24 cellular contexts compared by ENCODE assay signal in genomic region chr22:43081968-43082367, GRCh38. TPM values are rescaled to one million over a fixed set of nuclear protein-coding genes. Genes with fewer than 3 reads are reported as not detected.
"Had no signal": no experiment of that assay in that cellular context is flagged by ENCODE, and none has a peak within 500 bp of the region (broad histone marks: within the 10 kb centered on the region; RNA-seq: fewer than 3 reads in every experiment).

No MANE protein-coding gene starts in this region.

- H3K27me3 ChIP-seq: cardiac muscle cell, hepatocyte, upper lobe of left lung had no signal

- H3K4me1 ChIP-seq: prostate gland, upper lobe of left lung had no signal

- H3K4me3 Mint-ChIP-seq: activated B cell treated with CpG ODN at 0.5 μM for 24 hours; activated CD4-positive, alpha-beta T cell treated with anti-CD3 and anti-CD28 coated beads for 36 hours; activated naive CD4-positive, alpha-beta T cell treated with anti-CD3 and anti-CD28 coated beads for 36 hours; activated naive CD8-positive, alpha-beta T cell treated with anti-CD3 and anti-CD28 coated beads, Interleukin-2, amount 10 ng/mL, durations not matched to agents 7 days and 5 days; immature natural killer cell; naive thymus-derived CD4-positive, alpha-beta T cell; neural crest cell; T-helper 17 cell had no signal

- H2AFZ ChIP-seq: hepatocyte had no signal

- ATAC-seq: activated CD4-positive, alpha-beta T cell treated with anti-CD3 and anti-CD28 coated beads for 36 hours; naive thymus-derived CD4-positive, alpha-beta T cell; stimulated activated naive CD8-positive, alpha-beta T cell treated with anti-CD3 and anti-CD28 coated beads, Interleukin-15, Interleukin-2, amounts not matched to agents 100 U/mL and 50 U/mL, for 24 hours; T-helper 17 cell had no signal

- H3K4me1 Mint-ChIP-seq: neural crest cell had no signal

- H3K9me3 Mint-ChIP-seq: activated B cell treated with CpG ODN at 0.5 μM for 24 hours; activated naive CD4-positive, alpha-beta T cell treated with anti-CD3 and anti-CD28 coated beads for 36 hours; activated naive CD8-positive, alpha-beta T cell treated with anti-CD3 and anti-CD28 coated beads, Interleukin-2, amount 10 ng/mL, durations not matched to agents 7 days and 5 days; naive thymus-derived CD4-positive, alpha-beta T cell; neural crest cell had no signal

- H3K79me2 ChIP-seq: hepatocyte had no signal

- DNase-seq: activated B cell treated with CpG ODN at 0.5 μM for 24 hours; activated CD4-positive, alpha-beta T cell treated with anti-CD3 and anti-CD28 coated beads for 36 hours; activated CD4-positive, alpha-beta T cell treated with anti-CD3 and anti-CD28 coated beads, Interleukin-2, amount 50 U/mL, for 4 hours; activated CD8-positive, alpha-beta memory T cell treated with anti-CD3 and anti-CD28 coated beads for 24 hours; activated effector memory CD4-positive, alpha-beta T cell treated with Interleukin-2 at 50 U/mL for 16 hours; activated naive CD4-positive, alpha-beta T cell treated with anti-CD3 and anti-CD28 coated beads for 36 hours; activated naive CD8-positive, alpha-beta T cell treated with anti-CD3 and anti-CD28 coated beads, Interleukin-2, amount 10 ng/mL, durations not matched to agents 7 days and 5 days; activated T-cell treated with anti-CD3 and anti-CD28 coated beads, Interleukin-2, amount 50 U/mL, for 48 hours; amygdala; immature natural killer cell; kidney glomerular epithelial cell; left ventricle myocardium inferior; naive thymus-derived CD4-positive, alpha-beta T cell; stimulated activated CD4-positive, alpha-beta T cell treated with anti-CD3 and anti-CD28 coated beads, Interleukin-4, amount 100 ng/mL, for 24 hours; stimulated activated naive CD8-positive, alpha-beta T cell treated with anti-CD3 and anti-CD28 coated beads, Interleukin-15, Interleukin-2, amounts not matched to agents 100 U/mL and 50 U/mL, for 24 hours; SW 1271; T-helper 17 cell; upper lobe of left lung had no signal

- H3K27me3 Mint-ChIP-seq: activated B cell treated with CpG ODN at 0.5 μM for 24 hours; activated CD4-positive, alpha-beta T cell treated with anti-CD3 and anti-CD28 coated beads for 36 hours; activated naive CD8-positive, alpha-beta T cell treated with anti-CD3 and anti-CD28 coated beads, Interleukin-2, amount 10 ng/mL, durations not matched to agents 7 days and 5 days; naive thymus-derived CD4-positive, alpha-beta T cell; T-helper 17 cell had no signal

- H3K27ac Mint-ChIP-seq: activated B cell treated with CpG ODN at 0.5 μM for 24 hours; activated CD4-positive, alpha-beta T cell treated with anti-CD3 and anti-CD28 coated beads for 36 hours; activated naive CD4-positive, alpha-beta T cell treated with anti-CD3 and anti-CD28 coated beads for 36 hours; activated naive CD8-positive, alpha-beta T cell treated with anti-CD3 and anti-CD28 coated beads, Interleukin-2, amount 10 ng/mL, durations not matched to agents 7 days and 5 days; immature natural killer cell; naive thymus-derived CD4-positive, alpha-beta T cell; T-helper 17 cell had no signal

- H3K36me3 ChIP-seq: cardiac muscle cell, left ventricle myocardium inferior, prostate gland, upper lobe of left lung had no signal

- H3K4me2 ChIP-seq: hepatocyte had no signal

- H3K4me3 ChIP-seq: cardiac muscle cell, hepatocyte, left ventricle myocardium inferior, prostate gland, upper lobe of left lung had no signal

- H3K9me3 ChIP-seq: left ventricle myocardium inferior, prostate gland, upper lobe of left lung had no signal

- H3K27ac ChIP-seq: cardiac muscle cell, epithelial cell of prostate, hepatocyte, left ventricle myocardium inferior, prostate gland, upper lobe of left lung had no signal

RNA-seq across cellular contexts. Expression of gene BIK, which starts 28.6 kb away (rescaled TPM):
- total RNA-seq: osteocyte had no signal
